Comparison of ENCODE assay signal across 1 cellular context in the genomic region with DNA sequence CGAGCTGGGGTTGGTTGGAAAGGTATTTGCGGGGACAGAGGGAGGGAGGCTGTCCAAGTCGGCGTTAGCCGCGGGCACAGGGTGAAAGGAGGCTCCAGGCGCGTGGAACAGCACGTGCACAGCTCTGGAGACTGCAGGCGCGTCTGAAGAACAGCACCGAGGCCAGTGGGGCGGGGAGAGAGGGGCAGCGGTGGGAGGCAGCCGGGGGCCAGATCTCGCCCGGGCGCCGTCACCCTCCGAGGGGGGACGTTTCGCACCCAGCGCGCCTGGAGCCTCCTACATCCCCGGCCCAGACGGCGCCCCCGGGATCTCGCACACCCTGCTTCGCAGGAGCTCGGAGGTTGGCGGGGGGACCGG.
TF ChIP-seq lines count a peak whose summit lies in the region.

No MANE protein-coding gene starts in this region.

TF ChIP-seq in liver, 16 proteins besides CTCF, POLR2A, EP300 and RAD21:
- no peak for TF ChIP-seq RXRA (IDR thresholded peaks at IDR 0.05)
- TF ChIP-seq JUND (IDR thresholded peaks at IDR 0.05): no peak
- no peak for TF ChIP-seq GABPA (IDR thresholded peaks at IDR 0.05 in 1 of 2, conservative IDR thresholded peaks at IDR 0.05 in 1 of 2)
- TF ChIP-seq EGR1 (IDR thresholded peaks at IDR 0.05; ENCODE audit: low read depth in 2 of 2): no peak
- TF ChIP-seq HNF4G (IDR thresholded peaks at IDR 0.05): no peak
- no peak for TF ChIP-seq FOXA1 (IDR thresholded peaks at IDR 0.05)
- no peak for TF ChIP-seq REST (IDR thresholded peaks at IDR 0.05)
- no peak for TF ChIP-seq TAF1 (conservative IDR thresholded peaks at IDR 0.05)
- no peak for TF ChIP-seq NR2F2 (IDR thresholded peaks at IDR 0.05)
- no peak for TF ChIP-seq YY1 (IDR thresholded peaks at IDR 0.05)
- no peak for TF ChIP-seq FOXA2 (IDR thresholded peaks at IDR 0.05)
- TF ChIP-seq HNF4A (conservative IDR thresholded peaks at IDR 0.05): no peak
- TF ChIP-seq, protein P1, sequence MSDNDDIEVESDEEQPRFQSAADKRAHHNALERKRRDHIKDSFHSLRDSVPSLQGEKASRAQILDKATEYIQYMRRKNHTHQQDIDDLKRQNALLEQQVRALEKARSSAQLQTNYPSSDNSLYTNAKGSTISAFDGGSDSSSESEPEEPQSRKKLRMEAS (IDR thresholded peaks at IDR 0.05): no peak
